25 cellular contexts compared by ENCODE assay signal in genomic region chr1:241465673-241466072, GRCh38.
"Had no signal": no experiment of that assay in that cellular context is flagged by ENCODE, and none has a peak within 500 bp of the region (broad histone marks: within the 10 kb centered on the region; RNA-seq: fewer than 3 reads in every experiment).

No MANE protein-coding gene starts in this region.

- H3K9ac ChIP-seq: KMS-11 had no signal

- H3K36me3 ChIP-seq: adrenal gland, SJSA1 had no signal

- H3K27me3 Mint-ChIP-seq: activated naive CD8-positive, alpha-beta T cell treated with anti-CD3 and anti-CD28 coated beads, Interleukin-2, amount 10 ng/mL, durations not matched to agents 7 days and 5 days had no signal

- H3K4me3 ChIP-seq: adrenal gland, SJSA1 had no signal

- H3K27ac ChIP-seq: adrenal gland, KMS-11, SJSA1 had no signal

- H3K4me1 Mint-ChIP-seq: activated naive CD4-positive, alpha-beta T cell treated with anti-CD3 and anti-CD28 coated beads, Interleukin-2, amount 10 ng/mL, durations not matched to agents 7 days and 5 days; activated naive CD8-positive, alpha-beta T cell treated with anti-CD3 and anti-CD28 coated beads, Interleukin-2, amount 10 ng/mL, durations not matched to agents 7 days and 5 days had no signal

- H3K4me1 ChIP-seq: adrenal gland, SJSA1 had no signal

- H3K9me3 ChIP-seq: adrenal gland, SJSA1 had no signal

- DNase-seq: activated CD4-positive, alpha-beta T cell treated with anti-CD3 and anti-CD28 coated beads for 4 hours; activated CD8-positive, alpha-beta memory T cell treated with anti-CD3 and anti-CD28 coated beads, Interleukin-2, amount 50 U/mL, for 4 hours; activated CD8-positive, alpha-beta T cell treated with anti-CD3 and anti-CD28 coated beads for 36 hours; activated gamma-delta T cell treated with Interleukin-2 at 50 U/mL for 16 hours; activated naive CD4-positive, alpha-beta T cell treated with anti-CD3 and anti-CD28 coated beads, Interleukin-2, amount 10 ng/mL, durations not matched to agents 7 days and 5 days; activated naive CD8-positive, alpha-beta T cell treated with anti-CD3 and anti-CD28 coated beads, Interleukin-2, amount 10 ng/mL, durations not matched to agents 7 days and 5 days; activated T-cell treated with anti-CD3 and anti-CD28 coated beads, Interleukin-2, amount 50 U/mL, for 72 hours; adrenal gland; anterior cingulate cortex; central memory CD4-positive, alpha-beta T cell; MM.1S; NCI-H1105; NCI-H1436; NCI-H187; NCI-H2081 treated with DMSO at 0.1 percent for 48 hours; NCI-H446; RPMI8226; SHP77; SW 1271 had no signal

- H3K27me3 ChIP-seq: adrenal gland, SJSA1 had no signal

- H3K4me3 Mint-ChIP-seq: activated CD8-positive, alpha-beta T cell treated with anti-CD3 and anti-CD28 coated beads for 36 hours; activated naive CD4-positive, alpha-beta T cell treated with anti-CD3 and anti-CD28 coated beads, Interleukin-2, amount 10 ng/mL, durations not matched to agents 7 days and 5 days; activated naive CD8-positive, alpha-beta T cell treated with anti-CD3 and anti-CD28 coated beads, Interleukin-2, amount 10 ng/mL, durations not matched to agents 7 days and 5 days; activated T-cell treated with anti-CD3 and anti-CD28 coated beads, Interleukin-2, amount 50 U/mL, for 72 hours; T-helper 1 cell treated with Interleukin-12 subunit alpha and Interleukin-12 subunit beta and Interleukin-4 antibody, amounts not matched to agents 30 μg/mL and 1 μg/mL, for 36 hours had no signal

- H3K27ac Mint-ChIP-seq: activated CD8-positive, alpha-beta T cell treated with anti-CD3 and anti-CD28 coated beads for 36 hours; activated naive CD4-positive, alpha-beta T cell treated with anti-CD3 and anti-CD28 coated beads, Interleukin-2, amount 10 ng/mL, durations not matched to agents 7 days and 5 days; activated naive CD8-positive, alpha-beta T cell treated with anti-CD3 and anti-CD28 coated beads, Interleukin-2, amount 10 ng/mL, durations not matched to agents 7 days and 5 days; activated T-cell treated with anti-CD3 and anti-CD28 coated beads, Interleukin-2, amount 50 U/mL, for 72 hours; activated T-helper 2 cell treated with anti-CD3 and anti-CD28 coated beads, Interferon-gamma antibody, Interleukin-2, Interleukin-4, amounts not matched to agents 10 μg/mL and 5 μg/mL and 100 μg/mL, durations not matched to agents 14 hours and 24 hours and 36 hours; T-helper 1 cell treated with Interleukin-12 subunit alpha and Interleukin-12 subunit beta and Interleukin-4 antibody, amounts not matched to agents 30 μg/mL and 1 μg/mL, for 36 hours had no signal

- H3K36me3 Mint-ChIP-seq: activated naive CD4-positive, alpha-beta T cell treated with anti-CD3 and anti-CD28 coated beads, Interleukin-2, amount 10 ng/mL, durations not matched to agents 7 days and 5 days; activated naive CD8-positive, alpha-beta T cell treated with anti-CD3 and anti-CD28 coated beads, Interleukin-2, amount 10 ng/mL, durations not matched to agents 7 days and 5 days had no signal

- H3K9me3 Mint-ChIP-seq: activated CD8-positive, alpha-beta T cell treated with anti-CD3 and anti-CD28 coated beads for 36 hours; activated naive CD4-positive, alpha-beta T cell treated with anti-CD3 and anti-CD28 coated beads, Interleukin-2, amount 10 ng/mL, durations not matched to agents 7 days and 5 days; activated naive CD8-positive, alpha-beta T cell treated with anti-CD3 and anti-CD28 coated beads, Interleukin-2, amount 10 ng/mL, durations not matched to agents 7 days and 5 days; activated T-cell treated with anti-CD3 and anti-CD28 coated beads, Interleukin-2, amount 50 U/mL, for 72 hours; activated T-helper 2 cell treated with anti-CD3 and anti-CD28 coated beads, Interferon-gamma antibody, Interleukin-2, Interleukin-4, amounts not matched to agents 10 μg/mL and 5 μg/mL and 100 μg/mL, durations not matched to agents 14 hours and 24 hours and 36 hours; T-helper 1 cell treated with Interleukin-12 subunit alpha and Interleukin-12 subunit beta and Interleukin-4 antibody, amounts not matched to agents 30 μg/mL and 1 μg/mL, for 36 hours had no signal

- H3K4me2 ChIP-seq: KMS-11 had no signal

- ATAC-seq: activated CD4-positive, CD25-positive, alpha-beta regulatory T cell treated with anti-CD3 and anti-CD28 coated beads, Interleukin-2, amount 50 U/mL, for 24 hours; activated CD8-positive, alpha-beta T cell treated with anti-CD3 and anti-CD28 coated beads for 36 hours; activated T-cell treated with anti-CD3 and anti-CD28 coated beads, Interleukin-2, amount 50 U/mL, for 72 hours; SK-N-SH treated with all-trans-retinoic acid at 6 μM for 48 hours had no signal
